In the genomic region with DNA sequence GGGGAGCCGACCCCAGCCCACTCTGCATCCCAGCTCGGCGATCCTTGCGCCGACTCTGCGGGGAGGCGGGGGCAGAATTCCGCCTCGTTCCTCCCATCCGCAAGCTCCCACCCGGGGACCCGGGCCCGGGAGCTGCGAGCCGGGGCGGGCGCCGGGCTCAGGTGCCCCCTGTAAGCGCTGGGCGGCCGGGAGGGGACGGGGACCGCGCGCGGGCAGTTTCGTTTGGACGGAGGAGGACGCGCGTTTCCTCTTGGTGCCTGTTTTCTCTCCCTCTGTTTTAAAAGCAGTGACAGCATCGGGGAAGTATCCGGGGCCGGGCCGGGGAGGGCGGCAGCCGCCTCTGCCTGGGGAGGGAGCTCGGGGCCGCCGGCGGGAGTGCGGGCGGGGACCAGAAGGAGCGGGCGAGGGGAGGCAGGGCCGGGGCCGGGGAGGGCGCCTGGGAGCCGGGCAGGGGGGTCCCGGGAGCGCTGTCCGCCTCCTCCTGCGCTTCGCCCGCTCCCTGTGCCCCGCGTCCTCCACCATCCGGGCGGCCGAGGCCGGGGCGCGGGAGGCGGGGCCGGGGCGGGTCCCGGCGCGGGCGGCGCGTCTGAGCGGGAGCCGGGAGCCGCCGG, we compare ENCODE assay signal across 1 cellular context.
TF ChIP-seq lines count a peak whose summit lies in the region.

No MANE protein-coding gene starts in this region.

TF ChIP-seq in IMR-90, 13 proteins besides CTCF, POLR2A, EP300 and RAD21:
- TF ChIP-seq, protein P1, sequence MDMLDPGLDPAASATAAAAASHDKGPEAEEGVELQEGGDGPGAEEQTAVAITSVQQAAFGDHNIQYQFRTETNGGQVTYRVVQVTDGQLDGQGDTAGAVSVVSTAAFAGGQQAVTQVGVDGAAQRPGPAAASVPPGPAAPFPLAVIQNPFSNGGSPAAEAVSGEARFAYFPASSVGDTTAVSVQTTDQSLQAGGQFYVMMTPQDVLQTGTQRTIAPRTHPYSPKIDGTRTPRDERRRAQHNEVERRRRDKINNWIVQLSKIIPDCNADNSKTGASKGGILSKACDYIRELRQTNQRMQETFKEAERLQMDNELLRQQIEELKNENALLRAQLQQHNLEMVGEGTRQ (IDR thresholded peaks at IDR 0.05; ENCODE audit: low read depth, low read length) = no peak
- TF ChIP-seq MAZ (IDR thresholded peaks at IDR 0.05; ENCODE audit: borderline replicate concordance, low read depth, low read length) = peak; percentile 35; the same call in 1 of the 2 replicates
